In genomic region chr11:2347449-2347848, GRCh38 we compare ENCODE assay signal across 29 cellular contexts. TPM values are rescaled to one million over a fixed set of nuclear protein-coding genes. Genes with fewer than 3 reads are reported as not detected.
"Had no signal": no experiment of that assay in that cellular context is flagged by ENCODE, and none has a peak within 500 bp of the region (broad histone marks: within the 10 kb centered on the region; RNA-seq: fewer than 3 reads in every experiment).

No MANE protein-coding gene starts in this region.

- H3K4me1 ChIP-seq: ascending aorta, breast epithelium, esophagus muscularis mucosa, foreskin keratinocyte, gastrocnemius medialis had no signal

- ATAC-seq: activated CD4-positive, alpha-beta T cell treated with anti-CD3 and anti-CD28 coated beads for 36 hours; activated CD4-positive, CD25-positive, alpha-beta regulatory T cell treated with anti-CD3 and anti-CD28 coated beads, Interleukin-2, amount 50 U/mL, for 24 hours; activated naive CD4-positive, alpha-beta T cell treated with anti-CD3 and anti-CD28 coated beads, Interleukin-2, amount 50 U/mL, for 72 hours; activated T-helper 17 cell treated with anti-CD3 and anti-CD28 coated beads, Interleukin-2, amount 50 U/mL, for 72 hours; effector memory CD8-positive, alpha-beta T cell; foreskin keratinocyte; gastrocnemius medialis; T-helper 17 cell had no signal

- H3K36me3 ChIP-seq: breast epithelium, cardiac muscle cell, esophagus muscularis mucosa, gastrocnemius medialis, WERI-Rb-1 had no signal

- H3K9me3 ChIP-seq: gastrocnemius medialis had no signal

- H3K4me3 ChIP-seq: ascending aorta, breast epithelium, cardiac muscle cell, coronary artery, esophagus muscularis mucosa, gastrocnemius medialis had no signal

- H3K27ac ChIP-seq: ascending aorta, breast epithelium, cardiac muscle cell, coronary artery, esophagus muscularis mucosa, foreskin keratinocyte, gastrocnemius medialis, WERI-Rb-1 had no signal

- H3K27me3 ChIP-seq: ascending aorta, breast epithelium, cardiac muscle cell, esophagus muscularis mucosa, foreskin keratinocyte, gastrocnemius medialis had no signal

- DNase-seq: activated B cell treated with CpG ODN at 0.5 μM for 24 hours; activated CD4-positive, alpha-beta memory T cell treated with anti-CD3 and anti-CD28 coated beads, Interleukin-2, amount 10 ng/mL, durations not matched to agents 7 days and 5 days; activated CD4-positive, alpha-beta T cell treated with anti-CD3 and anti-CD28 coated beads for 36 hours; activated CD4-positive, alpha-beta T cell treated with anti-CD3 and anti-CD28 coated beads, Interleukin-2, amount 10 ng/mL, durations not matched to agents 24 days and 14 days; activated CD4-positive, alpha-beta T cell treated with anti-CD3 and anti-CD28 coated beads, Interleukin-2, amount 50 U/mL, for 4 hours; activated gamma-delta T cell; activated naive CD4-positive, alpha-beta T cell; activated naive CD4-positive, alpha-beta T cell treated with anti-CD3 and anti-CD28 coated beads, Interleukin-2, amount 10 ng/mL, durations not matched to agents 7 days and 5 days; activated naive CD8-positive, alpha-beta T cell treated with anti-CD3 and anti-CD28 coated beads, Interleukin-2, amount 10 ng/mL, durations not matched to agents 7 days and 5 days; activated T-cell treated with anti-CD3 and anti-CD28 coated beads for 4 hours; activated T-cell treated with anti-CD3 and anti-CD28 coated beads, Interleukin-2, amount 50 U/mL, for 24 hours; effector CD4-positive, alpha-beta T cell; effector memory CD8-positive, alpha-beta T cell; erythroblast; foreskin keratinocyte; gastrocnemius medialis; glutamatergic neuron; T-helper 1 cell; T-helper 17 cell; T1000; WERI-Rb-1 had no signal

RNA-seq across cellular contexts. Expression of gene TSPAN32, which starts 45.6 kb away (rescaled TPM):
- total RNA-seq: foreskin keratinocyte, gastrocnemius medialis had no signal
- polyA plus RNA-seq: foreskin keratinocyte had no signal

RNA-seq across cellular contexts. Expression of gene C11orf21, which starts 45.7 kb away (rescaled TPM):
- total RNA-seq: ascending aorta, foreskin keratinocyte had no signal
- polyA plus RNA-seq: foreskin keratinocyte had no signal
